In genomic region chr19:35437152-35437951, GRCh38 we compare ENCODE assay signal across 11 cellular contexts.
DNase-seq lines count a peak whose midpoint lies in the region; ATAC-seq and TF ChIP-seq lines count a peak whose summit lies in the region.
"Had no signal": no experiment of that assay in that cellular context is flagged by ENCODE, and none has a peak within 500 bp of the region (broad histone marks: within the 10 kb centered on the region; RNA-seq: fewer than 3 reads in every experiment).

No MANE protein-coding gene starts in this region.

- ATAC-seq in GM21786 (IDR thresholded peaks at IDR 0.05; ENCODE audit: unreplicated experiment) (no peak), HG03175 (IDR thresholded peaks at IDR 0.05; ENCODE audit: unreplicated experiment) (no peak)

- peak overlapping the region; percentile 68 for H2AFZ ChIP-seq in parathyroid adenoma

- no peaks in the 10 kb centered on the region for H3K27me3 ChIP-seq in parathyroid adenoma (ENCODE audit: control insufficient read depth, insufficient read depth, low read length)

- peak overlapping the region; percentile 2 for H3K4me3 ChIP-seq in parathyroid adenoma (ENCODE audit: low read depth, low read length)

- no peaks in the 10 kb centered on the region for H3K79me2 ChIP-seq in parathyroid adenoma

- peak; percentile 2 for DNase-seq in NCI-H226
- DNase-seq in epithelial cell of prostate (ENCODE audit: low read depth, low spot score), result no peak
- DNase-seq in GM03348 (ENCODE audit: low spot score), result no peak
- DNase-seq in NCI-H524 treated with DMSO at 0.1 percent for 48 hours (lab: John Stamatoyannopoulos, UW), result no peak
- DNase-seq: DMS153, hippocampal formation, NCI-H187 had no signal

- H3K27ac ChIP-seq in C4-2B (peak overlapping the region; percentile 66), epithelial cell of prostate (peak overlapping the region; percentile 41), parathyroid adenoma (peak overlapping the region; percentile 69)

- no peaks in the 10 kb centered on the region for H3K9me3 ChIP-seq in parathyroid adenoma (ENCODE audit: control insufficient read depth, low read length)

- peak overlapping the region; percentile 57 for H3K4me2 ChIP-seq in parathyroid adenoma (ENCODE audit: low read length)

- TF ChIP-seq CTCF in C4-2B (conservative IDR thresholded peaks at IDR 0.05) (no peak), parathyroid adenoma (IDR thresholded peaks at IDR 0.05) (no peak)

- H3K36me3 ChIP-seq in parathyroid adenoma (ENCODE audit: control insufficient read depth, insufficient read depth, low read length), result no peaks in the 10 kb centered on the region

- H3K9ac ChIP-seq in parathyroid adenoma, result no peak overlapping the region

- peaks cover 45% of the 10 kb centered on the region for H3K4me1 ChIP-seq in parathyroid adenoma
